1 cellular context compared by ENCODE assay signal in genomic region chr7:143988986-143989745, GRCh38.
TF ChIP-seq lines count a peak whose summit lies in the region.

No MANE protein-coding gene starts in this region.

TF ChIP-seq in SK-N-SH, 30 proteins besides CTCF, POLR2A, EP300 and RAD21 (continued from another document):
- TF ChIP-seq REST (IDR thresholded peaks at IDR 0.05; ENCODE audit: low read depth, low read length) (no peak), PBX3 (IDR thresholded peaks at IDR 0.05) (no peak), MXI1 (IDR thresholded peaks at IDR 0.05; ENCODE audit: low read depth, low read length) (no peak), CHD2 (IDR thresholded peaks at IDR 0.05; ENCODE audit: low read length, partially characterized antibody) (no peak)
